ENCODE assay signal across 1 cellular context in the genomic region with DNA sequence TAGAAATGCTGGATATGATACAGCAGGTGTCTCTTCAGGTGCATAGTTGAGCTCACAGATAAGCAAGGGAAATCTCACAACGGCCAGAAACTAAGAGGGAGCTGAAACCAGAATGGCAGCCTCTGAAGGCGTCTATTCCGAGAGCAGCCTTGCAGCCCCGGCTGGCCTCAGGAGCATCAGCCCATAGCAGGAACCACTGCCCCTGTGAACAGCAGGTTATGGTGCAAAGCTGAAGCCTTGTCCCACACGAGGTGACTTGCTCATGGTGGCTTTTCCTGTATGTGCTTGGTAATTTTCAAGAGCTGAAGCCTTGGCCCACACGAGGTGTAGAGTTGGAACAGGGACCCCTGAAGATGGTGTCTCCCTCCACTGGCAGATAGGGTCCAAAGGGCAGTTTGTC.
TF ChIP-seq lines count a peak whose summit lies in the region.

No MANE protein-coding gene starts in this region.

TF ChIP-seq in HepG2, 621 proteins besides CTCF, POLR2A, EP300 and RAD21:
- TF ChIP-seq ZNF274 (CRISPR knock-in tag; IDR thresholded peaks at IDR 0.05) (no peak), TCF7 (IDR thresholded peaks at IDR 0.05; ENCODE audit: low read depth) (no peak), SOX5 (CRISPR knock-in tag; IDR thresholded peaks at IDR 0.05; ENCODE audit: borderline replicate concordance) (no peak), ZFX (CRISPR knock-in tag; IDR thresholded peaks at IDR 0.05; ENCODE audit: low read depth) (0 out of 2 replicates have a peak, but pooled peaks have one; percentile 22), FOXA3 (CRISPR knock-in tag; IDR thresholded peaks at IDR 0.05) (no peak)
TF ChIP-seq in HepG2: peak in this region for 1.
